In genomic region chr7:636396-636795, GRCh38 we compare ENCODE assay signal across 9 cellular contexts.
DNase-seq lines count a peak whose midpoint lies in the region; FAIRE-seq and TF ChIP-seq lines count a peak whose summit lies in the region.
"Had no signal": no experiment of that assay in that cellular context is flagged by ENCODE, and none has a peak within 500 bp of the region (broad histone marks: within the 10 kb centered on the region; RNA-seq: fewer than 3 reads in every experiment).

No MANE protein-coding gene starts in this region.

- no peak overlapping the region for H3K4me3 ChIP-seq in cardiac muscle cell
- H3K4me3 ChIP-seq in right atrium auricular region, result no peak overlapping the region

- no peaks in the 10 kb centered on the region for H3K36me3 ChIP-seq in cardiac muscle cell
- H3K36me3 ChIP-seq in right atrium auricular region, result no peaks in the 10 kb centered on the region
- H3K36me3 ChIP-seq: neutrophil had no signal

- peak; percentile 7 to 47 for DNase-seq in cardiac muscle cell (ENCODE audit: low read depth in 1 of 2, low spot score in 1 of 2)
- no peak for DNase-seq in right atrium auricular region (ENCODE audit: low spot score)
- DNase-seq in activated CD4-positive, alpha-beta T cell treated with anti-CD3 and anti-CD28 coated beads, Interleukin-2, amount 50 U/mL, for 1 hour, result peak; percentile 44
- DNase-seq in frontal cortex (ENCODE audit: low spot score in 2 of 2), result peak; percentile 70 to 78
- peak; percentile 26 for DNase-seq in stimulated activated CD8-positive, alpha-beta memory T cell treated with anti-CD3 and anti-CD28 coated beads, Interleukin-12 subunit alpha, Interleukin-12 subunit beta, amount 100 ng/mL, for 4 hours (ENCODE audit: low read depth)
- no peak for DNase-seq in G401 (ENCODE audit: low spot score)
- DNase-seq in inferior parietal cortex (ENCODE audit: extremely low spot score), result no peak
- DNase-seq in NCI-H2029 (lab: John Stamatoyannopoulos, UW), result no peak

- no peak for FAIRE-seq in frontal cortex (lab: Jason Lieb, UNC)

- H3K4me1 ChIP-seq in cardiac muscle cell (ENCODE audit: low read depth) (no peaks in the 10 kb centered on the region), right atrium auricular region (no peaks in the 10 kb centered on the region)

- TF ChIP-seq CTCF in cardiac muscle cell (IDR thresholded peaks at IDR 0.05; ENCODE audit: low read depth, low read length) (peak; percentile 57), right atrium auricular region (IDR thresholded peaks at IDR 0.05) (peak in 1 of 2 donors; percentile 55)

- in situ Hi-C loops in G401 (cut with HindIII; ENCODE audit: low sequenced_read_pairs), result no loop called here

- H3K27me3 ChIP-seq in cardiac muscle cell, result no peaks in the 10 kb centered on the region
- H3K27me3 ChIP-seq in right atrium auricular region, result no peaks in the 10 kb centered on the region
- H3K27me3 ChIP-seq: neutrophil had no signal

- H3K9me3 ChIP-seq in cardiac muscle cell (ENCODE audit: low read depth) (no peaks in the 10 kb centered on the region), right atrium auricular region (no peaks in the 10 kb centered on the region)
- H3K9me3 ChIP-seq: neutrophil had no signal

- H3K27ac ChIP-seq in cardiac muscle cell, result no peak overlapping the region
- H3K27ac ChIP-seq in right atrium auricular region, result no peak overlapping the region
- H3K27ac ChIP-seq: neutrophil had no signal

Comparison
In these comparisons a context has a peak if more than half of its experiments do, and no peak if none do; other contexts are left out.
1. DNase-seq: peak in cardiac muscle cell (2 of 2), activated CD4-positive, alpha-beta T cell treated with anti-CD3 and anti-CD28 coated beads, Interleukin-2, amount 50 U/mL, for 1 hour (single experiment), frontal cortex (2 of 2) and stimulated activated CD8-positive, alpha-beta memory T cell treated with anti-CD3 and anti-CD28 coated beads, Interleukin-12 subunit alpha, Interleukin-12 subunit beta, amount 100 ng/mL, for 4 hours (single experiment); none in right atrium auricular region (single experiment), G401 (single experiment), inferior parietal cortex (single experiment) and NCI-H2029 (single experiment).